ENCODE assay signal across 10 cellular contexts in genomic region chr12:51318846-51319570, GRCh38. TPM values are rescaled to one million over a fixed set of nuclear protein-coding genes. Genes with fewer than 3 reads are reported as not detected.
A peak's percentile ranks its signal among the peaks of the same experiment; 100 is the strongest.
DNase-seq lines count a peak whose midpoint lies in the region; ATAC-seq and TF ChIP-seq lines count a peak whose summit lies in the region.
"Had no signal": no experiment of that assay in that cellular context is flagged by ENCODE, and none has a peak within 500 bp of the region (broad histone marks: within the 10 kb centered on the region; RNA-seq: fewer than 3 reads in every experiment).

No MANE protein-coding gene starts in this region.

- ATAC-seq in HG03045 (IDR thresholded peaks at IDR 0.05; ENCODE audit: unreplicated experiment): peak; percentile 53
- ATAC-seq in memory B cell (ENCODE audit: low read depth): peak; percentile 74
- ATAC-seq in GM19455 (IDR thresholded peaks at IDR 0.05; ENCODE audit: unreplicated experiment): no peak
- ATAC-seq in GM21529 (IDR thresholded peaks at IDR 0.05; ENCODE audit: unreplicated experiment): no peak

- H3K4me3 Mint-ChIP-seq in activated CD4-positive, alpha-beta T cell treated with anti-CD3 and anti-CD28 coated beads, Interleukin-2, amount 10 ng/mL, durations not matched to agents 24 days and 14 days: peak overlapping the region; percentile 82
- H3K4me3 Mint-ChIP-seq in memory B cell: peak overlapping the region; percentile 75

- peaks cover 59% of the 10 kb centered on the region for H3K4me1 Mint-ChIP-seq in activated CD4-positive, alpha-beta T cell treated with anti-CD3 and anti-CD28 coated beads, Interleukin-2, amount 10 ng/mL, durations not matched to agents 24 days and 14 days
- peaks cover 51% of the 10 kb centered on the region for H3K4me1 Mint-ChIP-seq in memory B cell

- TF ChIP-seq CTCF in GM12864 (IDR thresholded peaks at IDR 0.05; ENCODE audit: low read depth, low read length, missing control alignments): no peak

- DNase-seq in GM12864 (ENCODE audit: low read depth) (peak; percentile 61), memory B cell (ENCODE audit: low spot score in 2 of 2) (peak in 1 of 2 donors; percentile 33), mesenteric fat pad (ENCODE audit: low spot score) (no peak), NCI-H2227 treated with DMSO at 0.1 percent for 48 hours (lab: John Stamatoyannopoulos, UW) (no peak)
- DNase-seq in activated CD4-positive, alpha-beta T cell treated with anti-CD3 and anti-CD28 coated beads, Interleukin-2, amount 10 ng/mL, durations not matched to agents 24 days and 14 days: peak; percentile 87
- DNase-seq: adrenal gland, NCI-H2029 had no signal

- H3K27ac Mint-ChIP-seq in activated CD4-positive, alpha-beta T cell treated with anti-CD3 and anti-CD28 coated beads, Interleukin-2, amount 10 ng/mL, durations not matched to agents 24 days and 14 days: peak overlapping the region; percentile 90
- H3K27ac Mint-ChIP-seq in memory B cell: peak overlapping the region; percentile 79

- H3K27me3 Mint-ChIP-seq in activated CD4-positive, alpha-beta T cell treated with anti-CD3 and anti-CD28 coated beads, Interleukin-2, amount 10 ng/mL, durations not matched to agents 24 days and 14 days: no peaks in the 10 kb centered on the region
- no peaks in the 10 kb centered on the region for H3K27me3 Mint-ChIP-seq in memory B cell

- H3K9me3 Mint-ChIP-seq in activated CD4-positive, alpha-beta T cell treated with anti-CD3 and anti-CD28 coated beads, Interleukin-2, amount 10 ng/mL, durations not matched to agents 24 days and 14 days: no peaks in the 10 kb centered on the region
- no peaks in the 10 kb centered on the region for H3K9me3 Mint-ChIP-seq in memory B cell

- peaks cover 41% of the 10 kb centered on the region for H3K36me3 Mint-ChIP-seq in activated CD4-positive, alpha-beta T cell treated with anti-CD3 and anti-CD28 coated beads, Interleukin-2, amount 10 ng/mL, durations not matched to agents 24 days and 14 days (ENCODE audit: low read depth)
- peaks cover 16% of the 10 kb centered on the region for H3K36me3 Mint-ChIP-seq in memory B cell

- H3K4me3 ChIP-seq in GM12864 (ENCODE audit: low read depth, low read length): no peak overlapping the region
- H3K4me3 ChIP-seq: adrenal gland had no signal

- intact Hi-C loops in activated CD4-positive, alpha-beta T cell treated with anti-CD3 and anti-CD28 coated beads, Interleukin-2, amount 10 ng/mL, durations not matched to agents 24 days and 14 days (cut with micrococcal nuclease): no loop called here

RNA-seq across cellular contexts. Expression of gene BIN2, which starts 5.0 kb away (rescaled TPM):
- 31.7 and 33.2 TPM in 2 replicates for total RNA-seq in activated CD4-positive, alpha-beta T cell treated with anti-CD3 and anti-CD28 coated beads, Interleukin-2, amount 10 ng/mL, durations not matched to agents 24 days and 14 days
- total RNA-seq in mesenteric fat pad: 14.4 TPM

RNA-seq across cellular contexts. Expression of gene CELA1, which starts 27.5 kb away (rescaled TPM):
- total RNA-seq in activated CD4-positive, alpha-beta T cell treated with anti-CD3 and anti-CD28 coated beads, Interleukin-2, amount 10 ng/mL, durations not matched to agents 24 days and 14 days: not detected in 2 replicates
- not detected for total RNA-seq in mesenteric fat pad

RNA-seq across cellular contexts. Expression of gene SMAGP, which starts 48.8 kb away (rescaled TPM):
- total RNA-seq in activated CD4-positive, alpha-beta T cell treated with anti-CD3 and anti-CD28 coated beads, Interleukin-2, amount 10 ng/mL, durations not matched to agents 24 days and 14 days: 0.24 and 0.26 TPM in 2 replicates
- 10.1 TPM for total RNA-seq in mesenteric fat pad

Comparison
In these comparisons a context has a peak if more than half of its experiments do, and no peak if none do; other contexts are left out.
1. DNase-seq: peak in GM12864 (single experiment) and activated CD4-positive, alpha-beta T cell treated with anti-CD3 and anti-CD28 coated beads, Interleukin-2, amount 10 ng/mL, durations not matched to agents 24 days and 14 days (single experiment); none in mesenteric fat pad (single experiment) and NCI-H2227 treated with DMSO at 0.1 percent for 48 hours (single experiment).
2. ATAC-seq: peak in HG03045 (single experiment) and memory B cell (single experiment); none in GM19455 (single experiment) and GM21529 (single experiment).